In the genomic region with DNA sequence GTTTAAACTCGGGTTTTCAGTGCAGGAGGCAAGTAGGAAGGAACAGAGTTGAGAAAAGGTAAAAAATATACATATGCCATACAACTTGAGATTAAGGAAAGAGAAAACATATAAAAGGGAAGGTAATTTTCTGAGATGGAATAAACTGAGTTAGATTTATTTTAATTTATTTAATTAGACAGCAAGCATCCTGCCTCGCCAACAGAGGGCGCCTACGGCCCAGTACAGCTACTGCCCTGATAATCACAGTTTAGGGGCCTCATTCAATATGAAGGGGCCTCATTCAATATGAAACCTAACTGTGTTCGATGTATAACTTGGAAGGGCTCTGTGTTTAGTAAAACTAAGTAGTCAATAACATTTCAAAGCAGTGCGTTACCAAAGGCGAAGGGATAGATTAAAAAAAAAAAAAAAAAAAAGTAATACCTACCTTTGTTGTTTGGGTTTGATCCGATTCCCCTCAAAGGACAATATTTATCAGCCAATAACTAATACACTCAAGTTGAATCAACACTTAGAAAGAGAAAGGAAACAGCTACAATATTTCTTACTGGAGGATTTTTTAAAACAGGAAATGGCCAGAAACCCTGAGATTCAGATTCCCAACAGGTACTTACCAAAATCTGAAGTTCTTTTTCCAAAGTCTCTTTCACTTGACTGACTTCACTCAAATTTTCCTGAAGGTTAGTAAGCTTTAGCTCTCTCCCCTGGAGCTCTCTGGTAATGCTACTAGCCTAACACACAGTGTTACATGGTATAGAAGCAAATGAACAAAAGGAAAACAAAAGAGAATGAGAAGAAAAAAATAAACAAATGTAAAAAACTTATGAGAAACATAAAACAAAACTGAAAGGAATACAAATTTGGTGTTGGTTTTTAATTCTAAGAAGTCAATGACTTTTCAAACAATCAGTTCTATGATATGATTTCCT, we compare ENCODE assay signal across 7 cellular contexts.
DNase-seq lines count a peak whose midpoint lies in the region; TF ChIP-seq lines count a peak whose summit lies in the region.

No MANE protein-coding gene starts in this region.

- no peak overlapping the region for H3K4me3 ChIP-seq in GM06990 (replicated peaks; ENCODE audit: low read depth, low read length)

- no peaks in the 10 kb centered on the region for H3K27me3 ChIP-seq in GM06990 (replicated peaks; ENCODE audit: control insufficient read depth, insufficient read depth, low read length)

- TF ChIP-seq POLR2A in erythroblast (IDR thresholded peaks at IDR 0.05; ENCODE audit: low read length): no peak

- DNase-seq in GM06990 (ENCODE audit: extremely low read depth, insufficient read length) (no peak), NCI-H1694 (lab: John Stamatoyannopoulos, UW) (peak; percentile 11), erythroblast (lab: John Stamatoyannopoulos, UW) (peak; percentile 71 to 83), renal cortical epithelial cell (ENCODE audit: low read depth) (peak; percentile 14), OCI-M2 (lab: John Stamatoyannopoulos, UW; ENCODE audit: unreplicated experiment) (no peak), inferior parietal cortex (ENCODE audit: extremely low spot score) (no peak)
- DNase-seq in activated CD4-positive, alpha-beta T cell treated with anti-CD3 and anti-CD28 coated beads, Interleukin-2, amount 50 U/mL, for 1 hour: peak; percentile 49

- H3K36me3 ChIP-seq in GM06990 (ENCODE audit: control insufficient read depth, insufficient read depth, low read length): peaks cover 5% of the 10 kb centered on the region

- peak; percentile 75 for TF ChIP-seq CTCF in GM06990 (IDR thresholded peaks at IDR 0.05; ENCODE audit: insufficient read depth, low read length, poor library complexity, severe bottlenecking)

Comparison
In these comparisons a context has a peak if more than half of its experiments do, and no peak if none do; other contexts are left out.
1. DNase-seq: peak in NCI-H1694 (single experiment), activated CD4-positive, alpha-beta T cell treated with anti-CD3 and anti-CD28 coated beads, Interleukin-2, amount 50 U/mL, for 1 hour (single experiment), erythroblast (2 of 2) and renal cortical epithelial cell (single experiment); none in GM06990 (single experiment), OCI-M2 (single experiment) and inferior parietal cortex (single experiment).